1 cellular context compared by ENCODE assay signal in the genomic region with DNA sequence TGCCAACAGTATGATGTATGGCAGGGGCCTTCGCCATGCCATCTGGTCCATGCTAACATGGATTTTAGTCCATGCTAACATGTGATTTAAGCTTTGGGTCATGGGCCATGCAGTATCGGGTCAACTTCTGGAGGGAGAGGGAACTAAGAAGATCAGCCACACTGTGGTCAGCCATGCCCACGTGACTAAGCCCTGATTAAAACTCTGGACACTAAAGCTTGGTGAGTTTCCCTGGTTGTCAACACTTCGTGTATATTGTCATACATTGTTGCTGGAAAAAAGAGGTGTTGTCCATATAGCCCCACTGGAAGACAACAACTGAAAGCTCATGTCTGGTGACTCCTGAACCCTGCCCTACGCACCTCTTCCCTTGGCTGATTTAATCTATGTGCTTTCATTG.
TF ChIP-seq lines count a peak whose summit lies in the region.

No MANE protein-coding gene starts in this region.

TF ChIP-seq in K562, 482 proteins besides CTCF, POLR2A, EP300 and RAD21:
- TF ChIP-seq PTBP1 (IDR thresholded peaks at IDR 0.05; ENCODE audit: low read depth, low read length) (no peak), ZNF764 (CRISPR knock-in tag; IDR thresholded peaks at IDR 0.05; ENCODE audit: low read depth) (no peak), TAF7 (tag; IDR thresholded peaks at IDR 0.05) (no peak), STAT5B (CRISPR knock-in tag; IDR thresholded peaks at IDR 0.05) (no peak), CHD4 (IDR thresholded peaks at IDR 0.05; ENCODE audit: insufficient read depth, insufficient replicate concordance, low read depth, low read length, poor library complexity, severe bottlenecking) (no peak), BRD9 (IDR thresholded peaks at IDR 0.05; ENCODE audit: low read depth, partially characterized antibody) (no peak), RAD51 (IDR thresholded peaks at IDR 0.05; ENCODE audit: borderline replicate concordance, low read depth) (peak; percentile 65), ELF4 (CRISPR knock-in tag; IDR thresholded peaks at IDR 0.05) (no peak), MTA3 (IDR thresholded peaks at IDR 0.05; ENCODE audit: borderline replicate concordance) (no peak), SRF (CRISPR knock-in tag; IDR thresholded peaks at IDR 0.05) (no peak), POLR2H (tag; IDR thresholded peaks at IDR 0.05; ENCODE audit: low read depth) (no peak), FOXJ2 (tag; IDR thresholded peaks at IDR 0.05) (0 out of 2 replicates have a peak, but pooled peaks have one; percentile 22), RNF2 (IDR thresholded peaks at IDR 0.05) (no peak), NR2C2 (CRISPR knock-in tag; IDR thresholded peaks at IDR 0.05) (no peak), NR2C2 (tag; IDR thresholded peaks at IDR 0.05) (peak; percentile 54; the same call in 1 of the 2 replicates), ATF1 (CRISPR knock-in tag; IDR thresholded peaks at IDR 0.05) (no peak), ATF1 (tag; IDR thresholded peaks at IDR 0.05) (no peak), ZNF551 (CRISPR knock-in tag; IDR thresholded peaks at IDR 0.05) (no peak), TBL1XR1 (IDR thresholded peaks at IDR 0.05; ENCODE audit: low read length in 2 of 2) (no peak), KLF6 (CRISPR knock-in tag; IDR thresholded peaks at IDR 0.05; ENCODE audit: borderline replicate concordance) (no peak)
- TF ChIP-seq, protein P1, sequence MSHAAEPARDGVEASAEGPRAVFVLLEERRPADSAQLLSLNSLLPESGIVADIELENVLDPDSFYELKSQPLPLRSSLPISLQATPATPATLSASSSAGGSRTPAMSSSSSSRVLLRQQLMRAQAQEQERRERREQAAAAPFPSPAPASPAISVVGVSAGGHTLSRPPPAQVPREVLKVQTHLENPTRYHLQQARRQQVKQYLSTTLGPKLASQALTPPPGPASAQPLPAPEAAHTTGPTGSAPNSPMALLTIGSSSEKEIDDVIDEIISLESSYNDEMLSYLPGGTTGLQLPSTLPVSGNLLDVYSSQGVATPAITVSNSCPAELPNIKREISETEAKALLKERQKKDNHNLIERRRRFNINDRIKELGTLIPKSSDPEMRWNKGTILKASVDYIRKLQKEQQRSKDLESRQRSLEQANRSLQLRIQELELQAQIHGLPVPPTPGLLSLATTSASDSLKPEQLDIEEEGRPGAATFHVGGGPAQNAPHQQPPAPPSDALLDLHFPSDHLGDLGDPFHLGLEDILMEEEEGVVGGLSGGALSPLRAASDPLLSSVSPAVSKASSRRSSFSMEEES (CRISPR knock-in tag; IDR thresholded peaks at IDR 0.05) = peak; percentile 82
- TF ChIP-seq, protein P2, sequence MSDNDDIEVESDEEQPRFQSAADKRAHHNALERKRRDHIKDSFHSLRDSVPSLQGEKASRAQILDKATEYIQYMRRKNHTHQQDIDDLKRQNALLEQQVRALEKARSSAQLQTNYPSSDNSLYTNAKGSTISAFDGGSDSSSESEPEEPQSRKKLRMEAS (CRISPR knock-in tag; IDR thresholded peaks at IDR 0.05) = 0 out of 2 replicates have a peak, but pooled peaks have one; percentile 15
- TF ChIP-seq, protein P3, sequence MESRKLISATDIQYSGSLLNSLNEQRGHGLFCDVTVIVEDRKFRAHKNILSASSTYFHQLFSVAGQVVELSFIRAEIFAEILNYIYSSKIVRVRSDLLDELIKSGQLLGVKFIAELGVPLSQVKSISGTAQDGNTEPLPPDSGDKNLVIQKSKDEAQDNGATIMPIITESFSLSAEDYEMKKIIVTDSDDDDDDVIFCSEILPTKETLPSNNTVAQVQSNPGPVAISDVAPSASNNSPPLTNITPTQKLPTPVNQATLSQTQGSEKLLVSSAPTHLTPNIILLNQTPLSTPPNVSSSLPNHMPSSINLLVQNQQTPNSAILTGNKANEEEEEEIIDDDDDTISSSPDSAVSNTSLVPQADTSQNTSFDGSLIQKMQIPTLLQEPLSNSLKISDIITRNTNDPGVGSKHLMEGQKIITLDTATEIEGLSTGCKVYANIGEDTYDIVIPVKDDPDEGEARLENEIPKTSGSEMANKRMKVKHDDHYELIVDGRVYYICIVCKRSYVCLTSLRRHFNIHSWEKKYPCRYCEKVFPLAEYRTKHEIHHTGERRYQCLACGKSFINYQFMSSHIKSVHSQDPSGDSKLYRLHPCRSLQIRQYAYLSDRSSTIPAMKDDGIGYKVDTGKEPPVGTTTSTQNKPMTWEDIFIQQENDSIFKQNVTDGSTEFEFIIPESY (CRISPR knock-in tag; IDR thresholded peaks at IDR 0.05) = no peak
- TF ChIP-seq, protein P4, sequence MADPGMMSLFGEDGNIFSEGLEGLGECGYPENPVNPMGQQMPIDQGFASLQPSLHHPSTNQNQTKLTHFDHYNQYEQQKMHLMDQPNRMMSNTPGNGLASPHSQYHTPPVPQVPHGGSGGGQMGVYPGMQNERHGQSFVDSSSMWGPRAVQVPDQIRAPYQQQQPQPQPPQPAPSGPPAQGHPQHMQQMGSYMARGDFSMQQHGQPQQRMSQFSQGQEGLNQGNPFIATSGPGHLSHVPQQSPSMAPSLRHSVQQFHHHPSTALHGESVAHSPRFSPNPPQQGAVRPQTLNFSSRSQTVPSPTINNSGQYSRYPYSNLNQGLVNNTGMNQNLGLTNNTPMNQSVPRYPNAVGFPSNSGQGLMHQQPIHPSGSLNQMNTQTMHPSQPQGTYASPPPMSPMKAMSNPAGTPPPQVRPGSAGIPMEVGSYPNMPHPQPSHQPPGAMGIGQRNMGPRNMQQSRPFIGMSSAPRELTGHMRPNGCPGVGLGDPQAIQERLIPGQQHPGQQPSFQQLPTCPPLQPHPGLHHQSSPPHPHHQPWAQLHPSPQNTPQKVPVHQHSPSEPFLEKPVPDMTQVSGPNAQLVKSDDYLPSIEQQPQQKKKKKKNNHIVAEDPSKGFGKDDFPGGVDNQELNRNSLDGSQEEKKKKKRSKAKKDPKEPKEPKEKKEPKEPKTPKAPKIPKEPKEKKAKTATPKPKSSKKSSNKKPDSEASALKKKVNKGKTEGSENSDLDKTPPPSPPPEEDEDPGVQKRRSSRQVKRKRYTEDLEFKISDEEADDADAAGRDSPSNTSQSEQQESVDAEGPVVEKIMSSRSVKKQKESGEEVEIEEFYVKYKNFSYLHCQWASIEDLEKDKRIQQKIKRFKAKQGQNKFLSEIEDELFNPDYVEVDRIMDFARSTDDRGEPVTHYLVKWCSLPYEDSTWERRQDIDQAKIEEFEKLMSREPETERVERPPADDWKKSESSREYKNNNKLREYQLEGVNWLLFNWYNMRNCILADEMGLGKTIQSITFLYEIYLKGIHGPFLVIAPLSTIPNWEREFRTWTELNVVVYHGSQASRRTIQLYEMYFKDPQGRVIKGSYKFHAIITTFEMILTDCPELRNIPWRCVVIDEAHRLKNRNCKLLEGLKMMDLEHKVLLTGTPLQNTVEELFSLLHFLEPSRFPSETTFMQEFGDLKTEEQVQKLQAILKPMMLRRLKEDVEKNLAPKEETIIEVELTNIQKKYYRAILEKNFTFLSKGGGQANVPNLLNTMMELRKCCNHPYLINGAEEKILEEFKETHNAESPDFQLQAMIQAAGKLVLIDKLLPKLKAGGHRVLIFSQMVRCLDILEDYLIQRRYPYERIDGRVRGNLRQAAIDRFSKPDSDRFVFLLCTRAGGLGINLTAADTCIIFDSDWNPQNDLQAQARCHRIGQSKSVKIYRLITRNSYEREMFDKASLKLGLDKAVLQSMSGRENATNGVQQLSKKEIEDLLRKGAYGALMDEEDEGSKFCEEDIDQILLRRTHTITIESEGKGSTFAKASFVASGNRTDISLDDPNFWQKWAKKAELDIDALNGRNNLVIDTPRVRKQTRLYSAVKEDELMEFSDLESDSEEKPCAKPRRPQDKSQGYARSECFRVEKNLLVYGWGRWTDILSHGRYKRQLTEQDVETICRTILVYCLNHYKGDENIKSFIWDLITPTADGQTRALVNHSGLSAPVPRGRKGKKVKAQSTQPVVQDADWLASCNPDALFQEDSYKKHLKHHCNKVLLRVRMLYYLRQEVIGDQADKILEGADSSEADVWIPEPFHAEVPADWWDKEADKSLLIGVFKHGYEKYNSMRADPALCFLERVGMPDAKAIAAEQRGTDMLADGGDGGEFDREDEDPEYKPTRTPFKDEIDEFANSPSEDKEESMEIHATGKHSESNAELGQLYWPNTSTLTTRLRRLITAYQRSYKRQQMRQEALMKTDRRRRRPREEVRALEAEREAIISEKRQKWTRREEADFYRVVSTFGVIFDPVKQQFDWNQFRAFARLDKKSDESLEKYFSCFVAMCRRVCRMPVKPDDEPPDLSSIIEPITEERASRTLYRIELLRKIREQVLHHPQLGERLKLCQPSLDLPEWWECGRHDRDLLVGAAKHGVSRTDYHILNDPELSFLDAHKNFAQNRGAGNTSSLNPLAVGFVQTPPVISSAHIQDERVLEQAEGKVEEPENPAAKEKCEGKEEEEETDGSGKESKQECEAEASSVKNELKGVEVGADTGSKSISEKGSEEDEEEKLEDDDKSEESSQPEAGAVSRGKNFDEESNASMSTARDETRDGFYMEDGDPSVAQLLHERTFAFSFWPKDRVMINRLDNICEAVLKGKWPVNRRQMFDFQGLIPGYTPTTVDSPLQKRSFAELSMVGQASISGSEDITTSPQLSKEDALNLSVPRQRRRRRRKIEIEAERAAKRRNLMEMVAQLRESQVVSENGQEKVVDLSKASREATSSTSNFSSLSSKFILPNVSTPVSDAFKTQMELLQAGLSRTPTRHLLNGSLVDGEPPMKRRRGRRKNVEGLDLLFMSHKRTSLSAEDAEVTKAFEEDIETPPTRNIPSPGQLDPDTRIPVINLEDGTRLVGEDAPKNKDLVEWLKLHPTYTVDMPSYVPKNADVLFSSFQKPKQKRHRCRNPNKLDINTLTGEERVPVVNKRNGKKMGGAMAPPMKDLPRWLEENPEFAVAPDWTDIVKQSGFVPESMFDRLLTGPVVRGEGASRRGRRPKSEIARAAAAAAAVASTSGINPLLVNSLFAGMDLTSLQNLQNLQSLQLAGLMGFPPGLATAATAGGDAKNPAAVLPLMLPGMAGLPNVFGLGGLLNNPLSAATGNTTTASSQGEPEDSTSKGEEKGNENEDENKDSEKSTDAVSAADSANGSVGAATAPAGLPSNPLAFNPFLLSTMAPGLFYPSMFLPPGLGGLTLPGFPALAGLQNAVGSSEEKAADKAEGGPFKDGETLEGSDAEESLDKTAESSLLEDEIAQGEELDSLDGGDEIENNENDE (IDR thresholded peaks at IDR 0.05; ENCODE audit: low read depth, low read length) = no peak
- TF ChIP-seq, protein P5, sequence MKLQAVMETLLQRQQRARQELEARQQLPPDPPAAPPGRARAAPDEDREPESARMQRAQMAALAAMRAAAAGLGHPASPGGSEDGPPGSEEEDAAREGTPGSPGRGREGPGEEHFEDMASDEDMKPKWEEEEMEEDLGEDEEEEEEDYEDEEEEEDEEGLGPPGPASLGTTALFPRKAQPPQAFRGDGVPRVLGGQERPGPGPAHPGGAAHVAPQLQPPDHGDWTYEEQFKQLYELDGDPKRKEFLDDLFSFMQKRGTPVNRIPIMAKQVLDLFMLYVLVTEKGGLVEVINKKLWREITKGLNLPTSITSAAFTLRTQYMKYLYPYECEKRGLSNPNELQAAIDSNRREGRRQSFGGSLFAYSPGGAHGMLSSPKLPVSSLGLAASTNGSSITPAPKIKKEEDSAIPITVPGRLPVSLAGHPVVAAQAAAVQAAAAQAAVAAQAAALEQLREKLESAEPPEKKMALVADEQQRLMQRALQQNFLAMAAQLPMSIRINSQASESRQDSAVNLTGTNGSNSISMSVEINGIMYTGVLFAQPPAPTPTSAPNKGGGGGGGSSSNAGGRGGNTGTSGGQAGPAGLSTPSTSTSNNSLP (IDR thresholded peaks at IDR 0.05; ENCODE audit: borderline replicate concordance, low read depth, low read length) = no peak
- TF ChIP-seq, protein P6, sequence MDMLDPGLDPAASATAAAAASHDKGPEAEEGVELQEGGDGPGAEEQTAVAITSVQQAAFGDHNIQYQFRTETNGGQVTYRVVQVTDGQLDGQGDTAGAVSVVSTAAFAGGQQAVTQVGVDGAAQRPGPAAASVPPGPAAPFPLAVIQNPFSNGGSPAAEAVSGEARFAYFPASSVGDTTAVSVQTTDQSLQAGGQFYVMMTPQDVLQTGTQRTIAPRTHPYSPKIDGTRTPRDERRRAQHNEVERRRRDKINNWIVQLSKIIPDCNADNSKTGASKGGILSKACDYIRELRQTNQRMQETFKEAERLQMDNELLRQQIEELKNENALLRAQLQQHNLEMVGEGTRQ (CRISPR knock-in tag; IDR thresholded peaks at IDR 0.05) = peak; percentile 80
- TF ChIP-seq, protein P7, sequence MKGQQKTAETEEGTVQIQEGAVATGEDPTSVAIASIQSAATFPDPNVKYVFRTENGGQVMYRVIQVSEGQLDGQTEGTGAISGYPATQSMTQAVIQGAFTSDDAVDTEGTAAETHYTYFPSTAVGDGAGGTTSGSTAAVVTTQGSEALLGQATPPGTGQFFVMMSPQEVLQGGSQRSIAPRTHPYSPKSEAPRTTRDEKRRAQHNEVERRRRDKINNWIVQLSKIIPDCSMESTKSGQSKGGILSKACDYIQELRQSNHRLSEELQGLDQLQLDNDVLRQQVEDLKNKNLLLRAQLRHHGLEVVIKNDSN (CRISPR knock-in tag; IDR thresholded peaks at IDR 0.05) = peak; percentile 87
